ENCODE assay signal across 8 cellular contexts in the genomic region with DNA sequence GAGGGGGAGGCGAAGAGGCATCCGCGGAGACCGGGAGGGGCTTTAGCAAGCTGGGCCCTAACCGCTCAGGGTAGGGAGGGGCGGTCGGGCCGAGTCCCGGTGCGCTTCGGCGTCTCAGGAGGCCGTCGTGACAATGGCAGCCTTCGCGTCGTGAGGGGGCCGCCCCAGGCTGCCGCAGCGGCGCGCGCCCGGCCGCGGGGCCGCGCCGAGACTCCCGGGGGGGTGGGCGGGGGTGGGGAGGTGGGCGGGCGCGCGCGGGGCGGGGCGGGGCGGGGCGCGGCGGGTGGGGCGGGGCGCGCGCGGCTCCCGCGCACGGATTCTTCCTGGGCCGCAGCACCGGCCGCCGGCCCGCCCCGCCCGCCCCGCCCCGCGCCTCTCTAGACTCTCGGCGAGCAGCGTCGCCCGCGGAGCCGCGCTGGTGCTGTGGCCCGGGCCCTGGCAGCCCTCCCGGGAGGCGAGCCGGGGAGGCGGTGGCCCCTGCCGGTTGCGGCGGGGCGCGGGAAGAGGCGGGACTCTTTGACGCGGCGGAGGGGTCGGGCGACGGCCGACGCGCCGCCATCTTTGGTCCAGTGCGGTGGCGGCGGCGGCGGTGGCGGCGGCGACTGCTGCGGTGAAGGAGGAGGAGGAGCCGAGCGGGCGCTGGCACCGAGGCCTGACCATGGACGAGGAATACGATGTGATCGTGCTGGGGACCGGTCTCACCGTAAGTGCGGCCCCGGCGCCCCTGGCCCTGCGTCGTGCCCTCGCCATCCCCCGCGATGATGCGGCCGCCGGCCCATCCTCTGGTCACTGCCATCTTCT. TPM values are rescaled to one million over a fixed set of nuclear protein-coding genes. Genes with fewer than 3 reads are reported as not detected.
DNase-seq lines count a peak whose midpoint lies in the region; ATAC-seq and TF ChIP-seq lines count a peak whose summit lies in the region.

A gene (plus strand): TSS at position 558 of the 801 bp plus-strand sequence. CDS start 101 bp downstream, at position 659.

- peak within 1 kb of the TSS; percentile 86 to 90 for H3K27ac Mint-ChIP-seq in activated naive CD4-positive, alpha-beta T cell treated with anti-CD3 and anti-CD28 coated beads, Interleukin-2, amount 50 U/mL, for 72 hours
- peak within 1 kb of the TSS; percentile 81 for H3K27ac Mint-ChIP-seq in osteocyte (ENCODE audit: unreplicated experiment)

- no peaks in the 10 kb centered on the region for H3K27me3 ChIP-seq in RWPE2 (ENCODE audit: insufficient read depth, poor library complexity, severe bottlenecking)

- H3K4me1 ChIP-seq in RWPE2 (ENCODE audit: insufficient read depth, poor library complexity, severe bottlenecking), result no peaks in the 10 kb centered on the region

- ATAC-seq in HG03175 (IDR thresholded peaks at IDR 0.05; ENCODE audit: unreplicated experiment) (peak; percentile 44), RWPE2 (ENCODE audit: low read depth) (peak; percentile 29; the same call in 1 of the 3 replicates), GM21360 (IDR thresholded peaks at IDR 0.05; ENCODE audit: unreplicated experiment) (no peak), GM19455 (IDR thresholded peaks at IDR 0.05; ENCODE audit: unreplicated experiment) (no peak)
- peak; percentile 82 for ATAC-seq in activated naive CD4-positive, alpha-beta T cell treated with anti-CD3 and anti-CD28 coated beads, Interleukin-2, amount 50 U/mL, for 72 hours

- H3K27ac ChIP-seq in RWPE2 (ENCODE audit: poor library complexity, severe bottlenecking), result peak within 1 kb of the TSS; percentile 54

- H3K4me3 ChIP-seq in RWPE2 (ENCODE audit: severe bottlenecking), result peak within 1 kb of the TSS; percentile 95

- peaks cover 13% of the 10 kb centered on the region for H3K36me3 ChIP-seq in RWPE2 (ENCODE audit: low read depth)

- H3K4me1 Mint-ChIP-seq in osteocyte (ENCODE audit: unreplicated experiment), result peaks cover 8% of the 10 kb centered on the region

- H3K27me3 Mint-ChIP-seq in osteocyte (ENCODE audit: unreplicated experiment), result no peaks in the 10 kb centered on the region

- intact Hi-C loops in head of caudate nucleus (cut with DNase I), result no loop called here

- peaks cover 0 to 15% of the 10 kb centered on the region in 2 donors for H3K36me3 Mint-ChIP-seq in activated naive CD4-positive, alpha-beta T cell treated with anti-CD3 and anti-CD28 coated beads, Interleukin-2, amount 50 U/mL, for 72 hours
- H3K36me3 Mint-ChIP-seq in osteocyte (ENCODE audit: unreplicated experiment), result peaks cover 3% of the 10 kb centered on the region

- H3K9me3 ChIP-seq in RWPE2 (ENCODE audit: severe bottlenecking), result no peaks in the 10 kb centered on the region

- H3K4me3 Mint-ChIP-seq in osteocyte (ENCODE audit: unreplicated experiment), result peak within 1 kb of the TSS; percentile 84

- TF ChIP-seq CTCF in RWPE2 (IDR thresholded peaks at IDR 0.05; ENCODE audit: poor library complexity, severe bottlenecking) (no peak), osteocyte (IDR thresholded peaks at IDR 0.05) (no peak)

- no peaks in the 10 kb centered on the region for H3K9me3 Mint-ChIP-seq in activated naive CD4-positive, alpha-beta T cell treated with anti-CD3 and anti-CD28 coated beads, Interleukin-2, amount 50 U/mL, for 72 hours
- H3K9me3 Mint-ChIP-seq in osteocyte (ENCODE audit: unreplicated experiment), result no peaks in the 10 kb centered on the region

- DNase-seq in ELR (ENCODE audit: low read depth) (peak; percentile 65), RWPE2 (ENCODE audit: low spot score) (no peak), head of caudate nucleus (peak in 32 of 42 donors; percentile 24 to 77 (median 52)), osteocyte (ENCODE audit: extremely low spot score, unreplicated experiment) (peak; percentile 86)
- peak; percentile 49 to 65 for DNase-seq in activated naive CD4-positive, alpha-beta T cell treated with anti-CD3 and anti-CD28 coated beads, Interleukin-2, amount 50 U/mL, for 72 hours (ENCODE audit: low spot score in 2 of 2)

RNA-seq across cellular contexts. Expression of the gene that starts here (rescaled TPM):
- 100 to 1,000 TPM in 1 of 2 donors, 10 to 100 TPM in 1; 96.4 to 213 TPM for total RNA-seq in activated naive CD4-positive, alpha-beta T cell treated with anti-CD3 and anti-CD28 coated beads, Interleukin-2, amount 50 U/mL, for 72 hours
- total RNA-seq in osteocyte, result 135 and 152 TPM in 2 replicates

Comparison
In these comparisons a context has a peak if more than half of its experiments do, and no peak if none do; other contexts are left out.
1. ATAC-seq: peak in HG03175 (single experiment), RWPE2 (single experiment) and activated naive CD4-positive, alpha-beta T cell treated with anti-CD3 and anti-CD28 coated beads, Interleukin-2, amount 50 U/mL, for 72 hours (2 of 2); none in GM21360 (single experiment) and GM19455 (single experiment).